ENCODE assay signal across 9 cellular contexts in the genomic region with DNA sequence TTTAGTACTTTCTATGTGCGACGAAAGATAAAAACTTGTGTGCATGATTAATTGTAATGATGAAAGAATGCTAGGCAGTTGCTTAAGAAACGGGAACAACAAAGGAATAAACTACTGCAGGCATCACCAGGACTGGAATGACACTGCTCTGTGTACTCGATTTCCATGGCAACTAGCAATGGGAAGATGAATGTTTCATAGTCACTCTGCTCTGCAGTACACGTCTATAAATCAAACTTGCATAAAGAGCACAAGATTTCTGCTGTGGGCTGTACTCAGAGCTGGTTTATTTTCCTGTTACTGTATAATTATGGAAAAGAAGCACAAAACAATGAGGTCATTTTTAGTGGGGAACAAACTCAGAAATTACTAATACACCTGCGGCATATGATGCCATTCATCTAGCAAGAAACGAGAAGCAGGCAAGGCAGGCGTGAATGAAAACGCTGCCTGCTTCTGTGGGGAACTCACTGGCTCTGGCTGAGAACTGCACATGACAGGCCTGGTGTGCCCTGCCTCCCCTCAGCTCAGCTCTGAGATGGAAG. TPM values are rescaled to one million over a fixed set of nuclear protein-coding genes. Genes with fewer than 3 reads are reported as not detected.
DNase-seq lines count a peak whose midpoint lies in the region; ATAC-seq, FAIRE-seq and TF ChIP-seq lines count a peak whose summit lies in the region.
"Had no signal": no experiment of that assay in that cellular context is flagged by ENCODE, and none has a peak within 500 bp of the region (broad histone marks: within the 10 kb centered on the region; RNA-seq: fewer than 3 reads in every experiment).

No MANE protein-coding gene starts in this region.

- no peak for TF ChIP-seq POLR2A in erythroblast (IDR thresholded peaks at IDR 0.05; ENCODE audit: low read length)

- FAIRE-seq in GM19239 (lab: Jason Lieb, UNC), result no peak
- FAIRE-seq: islet of Langerhans had no signal

- ATAC-seq in omental fat pad (ENCODE audit: low FRiP score) (peak; percentile 98), HG02798 (IDR thresholded peaks at IDR 0.05; ENCODE audit: poor library complexity, unreplicated experiment) (no peak)

- DNase-seq in Caki2 (ENCODE audit: low read depth) (peak; percentile 71), NCI-H748 (lab: John Stamatoyannopoulos, UW; ENCODE audit: unreplicated experiment) (peak; percentile 93), epithelial cell of proximal tubule (ENCODE audit: low read depth) (peak; percentile 96), omental fat pad (ENCODE audit: low spot score) (no peak), erythroblast (lab: John Stamatoyannopoulos, UW) (no peak), GM19239 (ENCODE audit: insufficient read length, low spot score) (no peak), mesenteric fat pad (ENCODE audit: low spot score) (no peak)

- no peak for TF ChIP-seq CTCF in epithelial cell of proximal tubule (conservative IDR thresholded peaks at IDR 0.05; ENCODE audit: low read depth, low read length)
- no peak for TF ChIP-seq CTCF in omental fat pad (IDR thresholded peaks at IDR 0.05)

- in situ Hi-C loops in Caki2 (cut with HindIII; ENCODE audit: low pct_unique_long_range_greater_than_20kb, low sequenced_read_pairs), result no loop called here

- no peak overlapping the region for H3K4me3 ChIP-seq in epithelial cell of proximal tubule (ENCODE audit: low read depth, low read length)

RNA-seq across cellular contexts. Expression of a gene that starts 41.8 kb away (rescaled TPM):
- total RNA-seq in Caki2 (2014; rRNA removed; shearing (Covaris generic); ENCODE audit: low replicate concordance), result 9.7 and 13.9 TPM in 2 replicates
- 11.4 and 17.4 TPM in 2 replicates for total RNA-seq in epithelial cell of proximal tubule
- 1 to 10 TPM; 2.9 to 5.0 (median 4.1) TPM for total RNA-seq in omental fat pad
- total RNA-seq in mesenteric fat pad, result 6.1 TPM

RNA-seq across cellular contexts. Expression of a gene that starts 43.0 kb away (rescaled TPM):
- 22.0 and 33.5 TPM in 2 replicates for total RNA-seq in Caki2 (2014; rRNA removed; shearing (Covaris generic); ENCODE audit: low replicate concordance)
- total RNA-seq in epithelial cell of proximal tubule (40.2 and 66.4 TPM in 2 replicates), omental fat pad (10 to 100 TPM; 10.2 to 14.2 (median 12.9) TPM), mesenteric fat pad (13.6 TPM)

Comparison
In these comparisons a context has a peak if more than half of its experiments do, and no peak if none do; other contexts are left out.
1. DNase-seq: peak in Caki2 (single experiment), NCI-H748 (single experiment) and epithelial cell of proximal tubule (single experiment); none in omental fat pad (single experiment), erythroblast (0 of 2), GM19239 (single experiment) and mesenteric fat pad (single experiment).